9 cellular contexts compared by ENCODE assay signal in the genomic region with DNA sequence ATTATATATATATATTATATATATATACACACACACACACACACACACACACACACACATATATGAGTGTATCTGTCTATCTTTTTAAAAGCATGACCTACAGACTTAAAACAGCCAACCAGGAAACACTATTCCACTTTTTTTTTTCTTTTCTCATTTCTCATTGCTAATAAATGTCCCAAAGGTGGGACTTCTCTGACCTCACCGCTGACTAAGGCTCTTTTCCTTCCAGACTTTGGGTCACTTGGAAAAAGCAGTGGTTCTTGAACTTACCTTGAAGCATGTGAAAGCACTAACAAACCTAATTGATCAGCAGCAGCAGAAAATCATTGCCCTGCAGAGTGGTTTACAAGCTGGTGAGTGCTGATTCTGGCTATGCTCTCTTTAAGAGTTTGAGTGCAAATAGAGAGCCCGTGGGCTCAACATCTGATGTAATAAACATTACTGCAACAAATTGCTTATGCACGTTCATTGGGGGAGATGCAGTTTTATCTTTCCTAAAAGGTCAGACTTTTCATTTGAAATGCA. TPM values are rescaled to one million over a fixed set of nuclear protein-coding genes. Genes with fewer than 3 reads are reported as not detected.
DNase-seq lines count a peak whose midpoint lies in the region; ATAC-seq and TF ChIP-seq lines count a peak whose summit lies in the region.
"Had no signal": no experiment of that assay in that cellular context is flagged by ENCODE, and none has a peak within 500 bp of the region (broad histone marks: within the 10 kb centered on the region; RNA-seq: fewer than 3 reads in every experiment).

No MANE protein-coding gene starts in this region.

- peak overlapping the region; percentile 61 for H3K9ac ChIP-seq in rectal smooth muscle tissue (ENCODE audit: low read length)

- ATAC-seq in Panc1: no peak

- intact Hi-C loops in Panc1 (cut with micrococcal nuclease; ENCODE audit: unreplicated experiment): no loop called here

- peak overlapping the region; percentile 76 to 92 for H3K4me3 ChIP-seq in Panc1 (ENCODE audit: low read depth in 2 of 2, low read length in 2 of 2)
- H3K4me3 ChIP-seq in rectal smooth muscle tissue (ENCODE audit: low read length): peak overlapping the region; percentile 54

- no TSS peak for BruUV-seq in Panc1 (replicated peaks; lab: Mats Ljungman, UMichigan)

- H3K4me1 ChIP-seq in Panc1 (ENCODE audit: control insufficient read depth, insufficient read depth, low read length) (peaks cover 35% of the 10 kb centered on the region), rectal smooth muscle tissue (ENCODE audit: control insufficient read depth, insufficient read depth, low read length) (peaks cover 27% of the 10 kb centered on the region)

- peaks cover 16% of the 10 kb centered on the region for H3K36me3 ChIP-seq in Panc1 (ENCODE audit: control insufficient read depth, insufficient read depth, low read length)
- peaks cover 20% of the 10 kb centered on the region for H3K36me3 ChIP-seq in rectal smooth muscle tissue (ENCODE audit: control insufficient read depth, insufficient read depth, low read length)

- DNase-seq in G401 (ENCODE audit: low spot score) (peak; percentile 28), Panc1 (ENCODE audit: low read depth, low spot score) (no peak), epithelial cell of prostate (ENCODE audit: low read depth, low spot score) (no peak), DMS 273 treated with DMSO at 0.1 percent for 48 hours (lab: John Stamatoyannopoulos, UW) (no peak), GDM1 (lab: John Stamatoyannopoulos, UW) (no peak), germinal center (ENCODE audit: low spot score) (no peak)
- DNase-seq in stimulated activated naive CD4-positive, alpha-beta T cell treated with Interleukin-2 at 50 U/mL for 16 hours (lab: John Stamatoyannopoulos, UW): no peak
- DNase-seq: central memory CD4-positive, alpha-beta T cell had no signal

- no peaks in the 10 kb centered on the region for H3K27me3 ChIP-seq in Panc1 (ENCODE audit: control insufficient read depth, insufficient read depth, low read length)
- no peaks in the 10 kb centered on the region for H3K27me3 ChIP-seq in rectal smooth muscle tissue (ENCODE audit: control insufficient read depth, insufficient read depth, low read length)

- CTCF ChIA-PET in Panc1 (lab: Charles Lee): no interaction called here

- H3K27ac ChIP-seq in Panc1 (ENCODE audit: low read length): peak overlapping the region; percentile 95
- H3K27ac ChIP-seq in epithelial cell of prostate: peak overlapping the region; percentile 98
- peak overlapping the region; percentile 70 for H3K27ac ChIP-seq in rectal smooth muscle tissue (ENCODE audit: low read depth, low read length)

- TF ChIP-seq CTCF in Panc1 (IDR thresholded peaks at IDR 0.05): no peak

- in situ Hi-C loops in G401 (cut with HindIII; ENCODE audit: low sequenced_read_pairs): no loop called here
- in situ Hi-C loops in Panc1 (cut with HindIII; ENCODE audit: low pct_unique_long_range_greater_than_20kb, low sequenced_read_pairs): no loop called here

- POLR2A ChIA-PET in Panc1 (lab: Charles Lee): interaction anchor here (0.6 kb wide), 1 partner anchor 119 kb away, joined by 3 read pairs; no protein-coding TSS in a partner anchor

- H3K9me3 ChIP-seq in Panc1 (ENCODE audit: control insufficient read depth, insufficient read depth, low read depth, low read length): no peaks in the 10 kb centered on the region

RNA-seq across cellular contexts. Expression of a gene that starts 2.0 kb away (rescaled TPM):
- total RNA-seq in G401 (2014; rRNA removed; shearing (Covaris generic)): 6.6 and 7.2 TPM in 2 replicates
- 78.4 TPM for total RNA-seq in Panc1 (2021; ENCODE audit: unreplicated experiment)
- polyA plus RNA-seq in Panc1 (2012; ENCODE audit: insufficient read length): 63.8 TPM
